Comparison of ENCODE assay signal across 23 cellular contexts in genomic region chr10:112382539-112383235, GRCh38. TPM values are rescaled to one million over a fixed set of nuclear protein-coding genes. Genes with fewer than 3 reads are reported as not detected.
DNase-seq lines count a peak whose midpoint lies in the region; ATAC-seq and TF ChIP-seq lines count a peak whose summit lies in the region.
"Had no signal": no experiment of that assay in that cellular context is flagged by ENCODE, and none has a peak within 500 bp of the region (broad histone marks: within the 10 kb centered on the region; RNA-seq: fewer than 3 reads in every experiment).

No MANE protein-coding gene starts in this region.

- no peaks in the 10 kb centered on the region for H3K9me3 ChIP-seq in right lobe of liver
- H3K9me3 ChIP-seq: neutrophil, psoas muscle, upper lobe of right lung had no signal

- H3K4me1 Mint-ChIP-seq in activated T-helper 17 cell treated with anti-CD3 and anti-CD28 coated beads, Interleukin-2, amount 50 U/mL, for 72 hours: peaks cover 56% of the 10 kb centered on the region
- H3K4me1 Mint-ChIP-seq in stimulated activated memory B cell treated with anti-CD40 and anti-IgM and Interleukin-4, amounts not matched to agents 10 μg/mL and 1 μg/mL and 100 μg/mL, for 72 hours: peaks cover 81% of the 10 kb centered on the region
- H3K4me1 Mint-ChIP-seq: WTC11 had no signal

- DNase-seq in HT-29 (ENCODE audit: low spot score): peak; percentile 39
- DNase-seq in right lobe of liver: no peak
- DNase-seq in coronary artery (ENCODE audit: low spot score): no peak
- no peak for DNase-seq in NK-92 treated with Interleukin-12 subunit alpha and Interleukin-12 subunit beta, amount 100 ng/mL, for 24 hours (lab: John Stamatoyannopoulos, UW)
- no peak for DNase-seq in H4 (ENCODE audit: low spot score)
- DNase-seq: activated CD4-positive, alpha-beta T cell treated with anti-CD3 and anti-CD28 coated beads, Interleukin-2, amount 50 U/mL, for 4 hours; activated CD8-positive, alpha-beta memory T cell treated with anti-CD3 and anti-CD28 coated beads, Interleukin-2, amount 50 U/mL, for 48 hours; NCI-H1694 treated with DMSO at 0.1 percent for 48 hours; NCI-H2171 treated with DMSO at 0.1 percent for 48 hours; NCI-H510A treated with DMSO at 0.1 percent for 48 hours; psoas muscle; SIG-M5; stimulated activated CD4-positive, alpha-beta T cell treated with anti-CD3 and anti-CD28 coated beads, Interleukin-1b, Interleukin-23, amount 100 ng/mL, for 48 hours; stimulated activated CD8-positive, alpha-beta memory T cell treated with anti-CD3 and anti-CD28 coated beads, Interleukin-4, amount 100 ng/mL, for 48 hours; upper lobe of right lung had no signal

- no peaks in the 10 kb centered on the region for H3K9me3 Mint-ChIP-seq in activated T-helper 17 cell treated with anti-CD3 and anti-CD28 coated beads, Interleukin-2, amount 50 U/mL, for 72 hours
- no peaks in the 10 kb centered on the region for H3K9me3 Mint-ChIP-seq in stimulated activated memory B cell treated with anti-CD40 and anti-IgM and Interleukin-4, amounts not matched to agents 10 μg/mL and 1 μg/mL and 100 μg/mL, for 72 hours
- H3K9me3 Mint-ChIP-seq: HFFc6, WTC11 had no signal

- ATAC-seq in activated T-helper 17 cell treated with anti-CD3 and anti-CD28 coated beads, Interleukin-2, amount 50 U/mL, for 72 hours (replicated peaks): no peak
- no peak for ATAC-seq in right lobe of liver
- no peak for ATAC-seq in stimulated activated memory B cell treated with anti-CD40 and anti-IgM and Interleukin-4, amounts not matched to agents 10 μg/mL and 1 μg/mL and 100 μg/mL, for 72 hours
- ATAC-seq: psoas muscle, WTC11 had no signal

- H3K27me3 Mint-ChIP-seq in activated T-helper 17 cell treated with anti-CD3 and anti-CD28 coated beads, Interleukin-2, amount 50 U/mL, for 72 hours: no peaks in the 10 kb centered on the region
- H3K27me3 Mint-ChIP-seq in stimulated activated memory B cell treated with anti-CD40 and anti-IgM and Interleukin-4, amounts not matched to agents 10 μg/mL and 1 μg/mL and 100 μg/mL, for 72 hours: no peaks in the 10 kb centered on the region

- TF ChIP-seq CTCF in right lobe of liver (IDR thresholded peaks at IDR 0.05): no peak
- TF ChIP-seq CTCF in coronary artery (IDR thresholded peaks at IDR 0.05): no peak

- peaks cover 76% of the 10 kb centered on the region for H3K36me3 Mint-ChIP-seq in activated T-helper 17 cell treated with anti-CD3 and anti-CD28 coated beads, Interleukin-2, amount 50 U/mL, for 72 hours (ENCODE audit: low read depth)
- peaks cover 36% of the 10 kb centered on the region for H3K36me3 Mint-ChIP-seq in stimulated activated memory B cell treated with anti-CD40 and anti-IgM and Interleukin-4, amounts not matched to agents 10 μg/mL and 1 μg/mL and 100 μg/mL, for 72 hours
- H3K36me3 Mint-ChIP-seq: WTC11 had no signal

- peaks cover 0 to 56% (median 24%) of the 10 kb centered on the region in 4 donors for H3K4me1 ChIP-seq in right lobe of liver
- H3K4me1 ChIP-seq: psoas muscle had no signal

- H3K36me3 ChIP-seq in right lobe of liver: no peaks in the 10 kb centered on the region
- H3K36me3 ChIP-seq: neutrophil, upper lobe of right lung had no signal

- intact Hi-C loops in right lobe of liver (cut with DNase I): no loop called here

- peak overlapping the region; percentile 51 for H3K4me3 Mint-ChIP-seq in activated T-helper 17 cell treated with anti-CD3 and anti-CD28 coated beads, Interleukin-2, amount 50 U/mL, for 72 hours
- no peak overlapping the region for H3K4me3 Mint-ChIP-seq in stimulated activated memory B cell treated with anti-CD40 and anti-IgM and Interleukin-4, amounts not matched to agents 10 μg/mL and 1 μg/mL and 100 μg/mL, for 72 hours
- H3K4me3 Mint-ChIP-seq: WTC11 had no signal

- H3K27me3 ChIP-seq in right lobe of liver: no peaks in the 10 kb centered on the region
- H3K27me3 ChIP-seq: neutrophil, upper lobe of right lung had no signal

- H3K27ac ChIP-seq in right lobe of liver (peak overlapping the region in 2 of 3 donors; percentile 33 to 45), coronary artery (no peak overlapping the region)
- H3K27ac ChIP-seq: C4-2B, HL-60, neutrophil, psoas muscle, skin epidermis, upper lobe of right lung had no signal

- TF ChIP-seq POLR2A in right lobe of liver (IDR thresholded peaks at IDR 0.05): no peak

- WGBS in right lobe of liver (ENCODE audit: insufficient coverage, low coverage, low lambda C conversion rate, missing lambda C conversion rate): 48% methylated on average over 8 of the region's 9 CpGs

- H3K4me3 ChIP-seq in right lobe of liver: no peak overlapping the region
- no peak overlapping the region for H3K4me3 ChIP-seq in coronary artery
- H3K4me3 ChIP-seq: psoas muscle, skin epidermis, upper lobe of right lung had no signal

- no peak overlapping the region for H3K27ac Mint-ChIP-seq in activated T-helper 17 cell treated with anti-CD3 and anti-CD28 coated beads, Interleukin-2, amount 50 U/mL, for 72 hours
- peak overlapping the region; percentile 12 for H3K27ac Mint-ChIP-seq in stimulated activated memory B cell treated with anti-CD40 and anti-IgM and Interleukin-4, amounts not matched to agents 10 μg/mL and 1 μg/mL and 100 μg/mL, for 72 hours
- H3K27ac Mint-ChIP-seq: WTC11 had no signal

RNA-seq across cellular contexts. Expression of gene ACSL5, which starts 8.8 kb away (rescaled TPM):
- total RNA-seq in HT-29 (2014; rRNA removed; shearing (Covaris generic)): 122 and 133 TPM in 2 replicates
- total RNA-seq in activated T-helper 17 cell treated with anti-CD3 and anti-CD28 coated beads, Interleukin-2, amount 50 U/mL, for 72 hours: 10 to 100 TPM; 56.6 to 71.9 TPM
- total RNA-seq in right lobe of liver: 10 to 100 TPM; 35.1 to 92.4 (median 73.8) TPM
- 13.5 and 13.7 TPM in 2 replicates for total RNA-seq in H4 (2014; rRNA removed; shearing (Covaris generic))

Comparison
In these comparisons a context has a peak if more than half of its experiments do, and no peak if none do; other contexts are left out.
1. H3K27ac ChIP-seq: peak in right lobe of liver (2 of 3); none in coronary artery (0 of 2).